ENCODE assay signal across 16 cellular contexts in genomic region chr2:197539734-197540133, GRCh38. TPM values are rescaled to one million over a fixed set of nuclear protein-coding genes. Genes with fewer than 3 reads are reported as not detected.
DNase-seq lines count a peak whose midpoint lies in the region; ATAC-seq, FAIRE-seq and TF ChIP-seq lines count a peak whose summit lies in the region.
"Had no signal": no experiment of that assay in that cellular context is flagged by ENCODE, and none has a peak within 500 bp of the region (broad histone marks: within the 10 kb centered on the region; RNA-seq: fewer than 3 reads in every experiment).

No MANE protein-coding gene starts in this region.

- H3K79me2 ChIP-seq in Karpas-422 (ENCODE audit: low read length) = peaks cover 86% of the 10 kb centered on the region

- no peak for TF ChIP-seq CTCF in nephron progenitor cell (IDR thresholded peaks at IDR 0.05)
- no peak for TF ChIP-seq CTCF in lower leg skin (IDR thresholded peaks at IDR 0.05)
- no peak for TF ChIP-seq CTCF in pancreas (IDR thresholded peaks at IDR 0.05)

- TF ChIP-seq POLR2A in lower leg skin (IDR thresholded peaks at IDR 0.05) = no peak

- H3K27ac Mint-ChIP-seq in activated naive CD4-positive, alpha-beta T cell treated with anti-CD3 and anti-CD28 coated beads, Interleukin-2, amount 50 U/mL, for 24 hours = peak overlapping the region; percentile 13
- peak overlapping the region; percentile 18 for H3K27ac Mint-ChIP-seq in nephron progenitor cell

- H4K20me1 ChIP-seq in Karpas-422 (ENCODE audit: insufficient read depth, low read depth, low read length) = no peaks in the 10 kb centered on the region

- no peaks in the 10 kb centered on the region for H3K27me3 Mint-ChIP-seq in activated naive CD4-positive, alpha-beta T cell treated with anti-CD3 and anti-CD28 coated beads, Interleukin-2, amount 50 U/mL, for 24 hours
- H3K27me3 Mint-ChIP-seq in nephron progenitor cell (ENCODE audit: low read depth, poor library complexity) = no peaks in the 10 kb centered on the region

- H3K4me3 ChIP-seq in Karpas-422 (ENCODE audit: low read length) = no peak overlapping the region
- H3K4me3 ChIP-seq in lower leg skin (ENCODE audit: low read depth, poor library complexity, severe bottlenecking) = no peak overlapping the region
- H3K4me3 ChIP-seq in pancreas = no peak overlapping the region
- H3K4me3 ChIP-seq: GM23248 had no signal

- WGBS in lower leg skin, 2 donors = 64 to 80% methylated on average over 1 of the region's 1 CpG
- 73 to 76% methylated on average over 1 of the region's 1 CpG for WGBS in pancreas, 2 donors

- peak; percentile 53 to 64 for ATAC-seq in activated CD4-positive, CD25-positive, alpha-beta regulatory T cell treated with anti-CD3 and anti-CD28 coated beads, Interleukin-2, amount 50 U/mL, for 24 hours
- ATAC-seq in pancreas = no peak
- ATAC-seq: HCT116 had no signal

- peaks cover 13% of the 10 kb centered on the region for H3K36me3 Mint-ChIP-seq in activated naive CD4-positive, alpha-beta T cell treated with anti-CD3 and anti-CD28 coated beads, Interleukin-2, amount 50 U/mL, for 24 hours
- H3K36me3 Mint-ChIP-seq in nephron progenitor cell (ENCODE audit: low read depth) = peaks cover 92% of the 10 kb centered on the region

- no peak overlapping the region for H3K9ac ChIP-seq in Karpas-422 (ENCODE audit: low read length)
- H3K9ac ChIP-seq: GM23248 had no signal

- H3K27ac ChIP-seq in Karpas-422 (ENCODE audit: low read length) (no peak overlapping the region), pancreas (no peak overlapping the region)
- H3K27ac ChIP-seq: 22Rv1, GM23248 had no signal

- H3K27me3 ChIP-seq in Karpas-422 (ENCODE audit: low read length) = no peaks in the 10 kb centered on the region
- H3K27me3 ChIP-seq in pancreas = no peaks in the 10 kb centered on the region

- H3K4me1 Mint-ChIP-seq in activated naive CD4-positive, alpha-beta T cell treated with anti-CD3 and anti-CD28 coated beads, Interleukin-2, amount 50 U/mL, for 24 hours = peaks cover 36% of the 10 kb centered on the region
- H3K4me1 Mint-ChIP-seq in nephron progenitor cell = no peaks in the 10 kb centered on the region
- H3K4me1 Mint-ChIP-seq: CD14-positive monocyte had no signal

- H3K36me3 ChIP-seq in Karpas-422 (ENCODE audit: insufficient read depth, low read length) (peaks cover 57% of the 10 kb centered on the region), pancreas (peaks cover 0 to 40% (median 0%) of the 10 kb centered on the region in 3 donors)

- H2AFZ ChIP-seq in Karpas-422 (ENCODE audit: low read length) = no peak overlapping the region
- H2AFZ ChIP-seq: GM23248 had no signal

- no peak for DNase-seq in activated CD4-positive, CD25-positive, alpha-beta regulatory T cell treated with anti-CD3 and anti-CD28 coated beads, Interleukin-2, amount 50 U/mL, for 72 hours
- no peak for DNase-seq in activated naive CD4-positive, alpha-beta T cell (lab: John Stamatoyannopoulos, UW)
- DNase-seq in Karpas-422 = peak; percentile 22
- DNase-seq in nephron progenitor cell = no peak
- DNase-seq in lower leg skin (ENCODE audit: low spot score in 2 of 2) = no peak
- DNase-seq in pancreas = no peak
- DNase-seq: DMS79 treated with DMSO at 0.1 percent for 48 hours, EL, GM23248 had no signal

- H3K9me2 ChIP-seq in Karpas-422 (replicated peaks; ENCODE audit: insufficient read depth, low read length) = no peaks in the 10 kb centered on the region

- intact Hi-C loops in lower leg skin (cut with DNase I; ENCODE audit: low total_unique reads) (no loop called here), pancreas (cut with DNase I) (no loop called here)

- H3K4me2 ChIP-seq in Karpas-422 (ENCODE audit: low read depth, low read length, poor library complexity, severe bottlenecking) = no peak overlapping the region

- H3K4me1 ChIP-seq in Karpas-422 (ENCODE audit: low read length) = no peaks in the 10 kb centered on the region
- H3K4me1 ChIP-seq in pancreas = no peaks in the 10 kb centered on the region

- H3K4me3 Mint-ChIP-seq in activated naive CD4-positive, alpha-beta T cell treated with anti-CD3 and anti-CD28 coated beads, Interleukin-2, amount 50 U/mL, for 24 hours = no peak overlapping the region
- no peak overlapping the region for H3K4me3 Mint-ChIP-seq in nephron progenitor cell
- H3K4me3 Mint-ChIP-seq: CD14-positive monocyte had no signal

- FAIRE-seq in pancreas (lab: Jason Lieb, UNC) = no peak
- FAIRE-seq: GM12891, H54 had no signal

- H3K9me3 ChIP-seq in Karpas-422 (ENCODE audit: low read length) (no peaks in the 10 kb centered on the region), pancreas (no peaks in the 10 kb centered on the region)

- H3K9me3 Mint-ChIP-seq in activated naive CD4-positive, alpha-beta T cell treated with anti-CD3 and anti-CD28 coated beads, Interleukin-2, amount 50 U/mL, for 24 hours = no peaks in the 10 kb centered on the region
- no peaks in the 10 kb centered on the region for H3K9me3 Mint-ChIP-seq in nephron progenitor cell
- H3K9me3 Mint-ChIP-seq: CD14-positive monocyte had no signal

RNA-seq across cellular contexts. Expression of gene MOB4, which starts 23.9 kb away (rescaled TPM):
- 16.1 and 36.9 TPM in 2 replicates for total RNA-seq in Karpas-422 (2014; rRNA removed; shearing (Covaris generic); ENCODE audit: low replicate concordance)
- total RNA-seq in lower leg skin = 10 to 100 TPM; 22.6 to 31.2 (median 25.0) TPM
- total RNA-seq in pancreas = 1 to 10 TPM; 4.6 to 9.7 (median 6.9) TPM
- polyA plus RNA-seq in pancreas = 10 to 100 TPM in 1 of 2 donors, 1 to 10 TPM in 1; 6.1 to 18.3 TPM

RNA-seq across cellular contexts. Expression of gene HSPE1, which starts 39.6 kb away (rescaled TPM):
- 132 and 192 TPM in 2 replicates for total RNA-seq in Karpas-422 (2014; rRNA removed; shearing (Covaris generic); ENCODE audit: low replicate concordance)
- total RNA-seq in lower leg skin (10 to 100 TPM; 39.3 to 70.3 (median 50.7) TPM), pancreas (10 to 100 TPM; 17.1 to 51.9 (median 31.2) TPM)
- polyA plus RNA-seq in pancreas = 10 to 100 TPM; 87.4 to 98.6 TPM

RNA-seq across cellular contexts. Expression of gene HSPD1, which starts 40.1 kb away (rescaled TPM):
- total RNA-seq in Karpas-422 (2014; rRNA removed; shearing (Covaris generic); ENCODE audit: low replicate concordance) = 241 and 246 TPM in 2 replicates
- total RNA-seq in lower leg skin (100 to 1,000 TPM in 1 of 4 donors, 10 to 100 TPM in 3; 74.7 to 104 (median 88.9) TPM), pancreas (100 to 1,000 TPM; 114 to 181 (median 137) TPM)
- polyA plus RNA-seq in pancreas = 100 to 1,000 TPM in 1 of 2 donors, 10 to 100 TPM in 1; 94.8 to 145 TPM

Comparison
In these comparisons a context has a peak if more than half of its experiments do, and no peak if none do; other contexts are left out.
1. ATAC-seq: peak in activated CD4-positive, CD25-positive, alpha-beta regulatory T cell treated with anti-CD3 and anti-CD28 coated beads, Interleukin-2, amount 50 U/mL, for 24 hours (2 of 2); none in pancreas (0 of 4).